ENCODE assay signal across 23 cellular contexts in genomic region chr17:52517176-52517575, GRCh38.
"Had no signal": no experiment of that assay in that cellular context is flagged by ENCODE, and none has a peak within 500 bp of the region (broad histone marks: within the 10 kb centered on the region; RNA-seq: fewer than 3 reads in every experiment).

No MANE protein-coding gene starts in this region.

- H3K4me3 Mint-ChIP-seq: T-helper 17 cell had no signal

- H3K27ac ChIP-seq: SJCRH30, SK-N-MC had no signal

- DNase-seq: IMR-90, Karpas-422, KG1, MM.1S, NCI-H1092 treated with DMSO at 0.1 percent for 48 hours, NCI-H1436, NCI-H187, NCI-H2029, NCI-H2081 treated with DMSO at 0.1 percent for 48 hours, NCI-H2171, NCI-H226, NCI-H446, NCI-H510A, NCI-H524 treated with DMSO at 0.1 percent for 48 hours, PC-3, SHP77 treated with DMSO at 0.1 percent for 48 hours, SJCRH30, T-helper 1 cell, T-helper 17 cell had no signal

- FAIRE-seq: HepG2 had no signal

- H3K4me1 Mint-ChIP-seq: T-helper 17 cell had no signal

- H3K27me3 ChIP-seq: SJCRH30 had no signal

- H3K27me3 Mint-ChIP-seq: T-helper 17 cell had no signal

- H3K4me3 ChIP-seq: SJCRH30, SK-N-MC had no signal

- ATAC-seq: HepG2, Panc1, PC-3, Right ventricle myocardium inferior, T-helper 17 cell had no signal

- H3K36me3 ChIP-seq: SJCRH30 had no signal

- H3K27ac Mint-ChIP-seq: T-helper 17 cell had no signal

- H3K9me3 ChIP-seq: SJCRH30 had no signal

- H3K4me1 ChIP-seq: SJCRH30 had no signal
